In the genomic region with DNA sequence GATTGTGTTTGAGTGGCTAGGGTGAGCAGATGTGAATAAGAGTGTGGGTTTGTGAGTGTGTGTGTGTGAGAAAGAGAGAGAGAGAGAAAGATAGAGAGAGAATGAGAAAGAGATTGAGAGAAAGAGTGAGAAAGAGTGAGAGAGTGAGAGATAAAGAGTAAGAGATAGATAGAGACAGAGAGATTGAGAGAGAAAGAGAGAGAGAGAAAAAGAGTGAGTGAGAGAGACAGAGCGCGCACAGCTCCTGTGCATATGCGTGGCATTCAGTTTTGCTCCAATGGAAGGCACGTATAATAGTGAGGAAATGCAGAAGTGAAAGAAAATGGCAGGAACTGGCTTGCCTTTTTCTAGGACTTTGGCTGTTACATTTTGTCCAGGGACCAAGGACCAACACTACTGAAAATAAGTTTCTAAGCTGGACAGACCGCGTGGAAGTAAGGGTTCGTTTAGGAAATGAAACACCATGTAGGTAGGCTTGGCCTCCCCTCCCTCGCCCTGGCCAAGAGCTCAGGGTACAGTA, we compare ENCODE assay signal across 22 cellular contexts.
"Had no signal": no experiment of that assay in that cellular context is flagged by ENCODE, and none has a peak within 500 bp of the region (broad histone marks: within the 10 kb centered on the region; RNA-seq: fewer than 3 reads in every experiment).

No MANE protein-coding gene starts in this region.

- H3K36me3 Mint-ChIP-seq: activated naive CD4-positive, alpha-beta T cell treated with anti-CD3 and anti-CD28 coated beads, Interleukin-2, amount 50 U/mL, for 72 hours; brain; immature natural killer cell; natural killer cell had no signal

- H3K9me3 Mint-ChIP-seq: activated naive CD4-positive, alpha-beta T cell treated with anti-CD3 and anti-CD28 coated beads, Interleukin-2, amount 50 U/mL, for 72 hours; activated T-helper 17 cell treated with anti-CD3 and anti-CD28 coated beads, Interleukin-2, amount 50 U/mL, for 72 hours; immature natural killer cell; natural killer cell; T-helper 2 cell treated with Interferon-gamma antibody and Interleukin-4, amounts not matched to agents 5 μg/mL and 100 μg/mL, for 36 hours had no signal

- H3K36me3 ChIP-seq: left ventricle myocardium inferior, right atrium auricular region, thoracic aorta, upper lobe of right lung, WERI-Rb-1 had no signal

- ATAC-seq: activated naive CD4-positive, alpha-beta T cell treated with anti-CD3 and anti-CD28 coated beads, Interleukin-2, amount 50 U/mL, for 72 hours; natural killer cell; psoas muscle; upper lobe of right lung had no signal

- H3K27ac ChIP-seq: hepatocyte, left ventricle myocardium inferior, psoas muscle, right atrium auricular region, thoracic aorta, upper lobe of right lung, WERI-Rb-1 had no signal

- DNase-seq: activated CD4-positive, CD25-positive, alpha-beta regulatory T cell treated with anti-CD3 and anti-CD28 coated beads, Interleukin-2, amount 50 U/mL, for 72 hours; activated T-cell treated with anti-CD3 and anti-CD28 coated beads, Interleukin-2, amount 50 U/mL, for 1 hour; aorta; dermis blood vessel endothelial cell; effector CD8-positive, alpha-beta T cell; foreskin melanocyte; immature natural killer cell; left ventricle myocardium inferior; midbrain; natural killer cell; psoas muscle; stimulated activated CD4-positive, alpha-beta T cell treated with anti-CD3 and anti-CD28 coated beads, Interleukin-4, amount 100 ng/mL, for 24 hours; stimulated activated naive CD4-positive, alpha-beta T cell treated with Interleukin-2 at 50 U/mL for 16 hours; upper lobe of right lung; WERI-Rb-1 had no signal

- H3K4me3 ChIP-seq: hepatocyte, left ventricle myocardium inferior, psoas muscle, right atrium auricular region, thoracic aorta, upper lobe of right lung had no signal

- H3K27me3 ChIP-seq: hepatocyte, right atrium auricular region, upper lobe of right lung had no signal

- H3K27ac Mint-ChIP-seq: activated naive CD4-positive, alpha-beta T cell treated with anti-CD3 and anti-CD28 coated beads, Interleukin-2, amount 50 U/mL, for 72 hours; activated T-helper 17 cell treated with anti-CD3 and anti-CD28 coated beads, Interleukin-2, amount 50 U/mL, for 72 hours; brain; T-helper 2 cell treated with Interferon-gamma antibody and Interleukin-4, amounts not matched to agents 5 μg/mL and 100 μg/mL, for 36 hours had no signal

- H3K4me3 Mint-ChIP-seq: activated T-helper 17 cell treated with anti-CD3 and anti-CD28 coated beads, Interleukin-2, amount 50 U/mL, for 72 hours; brain; natural killer cell; T-helper 2 cell treated with Interferon-gamma antibody and Interleukin-4, amounts not matched to agents 5 μg/mL and 100 μg/mL, for 36 hours had no signal

- H3K9me3 ChIP-seq: left ventricle myocardium inferior, psoas muscle, right atrium auricular region, thoracic aorta, upper lobe of right lung had no signal
